Comparison of ENCODE assay signal across 9 cellular contexts in the genomic region with DNA sequence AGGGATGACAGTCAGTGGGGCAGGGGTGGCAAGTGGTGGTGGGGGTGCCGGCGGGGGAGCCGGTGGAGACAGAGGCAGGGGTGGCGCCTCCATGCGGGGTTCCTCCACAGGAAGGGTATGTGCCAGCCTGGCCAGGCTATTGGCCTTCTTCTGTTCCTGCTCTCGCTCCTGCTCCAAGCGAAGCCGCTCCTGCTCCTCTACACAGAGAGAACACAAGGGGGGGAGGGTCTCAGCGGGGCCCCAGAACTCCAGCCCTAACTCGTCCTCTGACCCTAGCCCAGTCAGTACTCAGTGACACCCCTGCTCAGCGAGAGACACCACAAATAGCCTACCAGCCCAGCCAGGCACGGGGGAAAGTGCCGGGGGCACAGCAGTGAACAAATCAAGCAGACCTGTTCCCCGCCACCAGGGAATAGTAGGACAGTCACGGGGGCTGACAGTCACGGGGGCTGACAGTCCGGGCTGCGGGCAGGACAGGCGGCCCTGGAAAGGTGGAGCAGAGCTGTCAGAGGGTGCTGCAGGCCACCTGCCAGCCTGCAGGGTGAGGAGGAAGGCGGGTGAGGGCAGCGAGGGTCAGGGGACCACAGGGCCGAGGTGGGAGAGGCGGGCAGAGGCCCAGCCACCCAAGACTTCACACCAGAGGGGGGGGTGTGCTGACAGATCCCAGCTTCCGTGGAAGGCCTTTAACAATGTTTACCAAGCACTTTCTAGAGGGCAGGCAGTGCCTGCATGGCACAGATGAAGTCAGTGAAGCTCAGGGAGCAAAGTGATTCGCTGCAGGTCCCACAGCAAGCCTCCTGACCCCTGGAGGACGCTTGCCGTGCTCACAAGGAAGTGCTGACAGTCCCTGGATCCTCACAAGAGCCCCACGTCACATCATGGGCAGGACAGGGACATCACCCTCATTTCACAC. TPM values are rescaled to one million over a fixed set of nuclear protein-coding genes. Genes with fewer than 3 reads are reported as not detected.
DNase-seq lines count a peak whose midpoint lies in the region; FAIRE-seq and TF ChIP-seq lines count a peak whose summit lies in the region.
"Had no signal": no experiment of that assay in that cellular context is flagged by ENCODE, and none has a peak within 500 bp of the region (broad histone marks: within the 10 kb centered on the region; RNA-seq: fewer than 3 reads in every experiment).

No MANE protein-coding gene starts in this region.

- DNase-seq in activated naive CD4-positive, alpha-beta T cell treated with anti-CD3 and anti-CD28 coated beads, Interleukin-2, amount 10 ng/mL, durations not matched to agents 7 days and 5 days = no peak
- no peak for DNase-seq in activated naive CD4-positive, alpha-beta T cell treated with anti-CD3 and anti-CD28 coated beads, Interleukin-2, amount 50 U/mL, for 16 hours
- peak in 6 of 7 donors; percentile 42 to 82 (median 62) for DNase-seq in adrenal gland
- DNase-seq in kidney = peak; percentile 84
- DNase-seq in testis = peak; percentile 61
- no peak for DNase-seq in putamen (ENCODE audit: low spot score)
- DNase-seq in mucosa of gallbladder (ENCODE audit: low spot score) = no peak
- no peak for DNase-seq in GOT3 (lab: John Stamatoyannopoulos, UW)

- TF ChIP-seq POLR2A in adrenal gland (IDR thresholded peaks at IDR 0.05) (no peak), testis (IDR thresholded peaks at IDR 0.05) (no peak)

- intact Hi-C loops in adrenal gland (cut with DNase I) (no loop called here), kidney (cut with DNase I) (no loop called here), testis (cut with DNase I; ENCODE audit: low total_unique reads) (no loop called here)

- H3K9me3 ChIP-seq in adrenal gland (replicated peaks in 1 of 3) (no peaks in the 10 kb centered on the region), kidney (ENCODE audit: control insufficient read depth in 1 of 2, low read length in 2 of 2) (no peaks in the 10 kb centered on the region), testis (no peaks in the 10 kb centered on the region)

- H3K27ac ChIP-seq in adrenal gland (peak overlapping the region; percentile 97 to 99 (median 98)), kidney (ENCODE audit: low read depth in 2 of 2, low read length in 2 of 2) (peak overlapping the region; percentile 97 to 100), testis (peak overlapping the region; percentile 94 to 99)

- no peaks in the 10 kb centered on the region for H3K27me3 Mint-ChIP-seq in activated naive CD4-positive, alpha-beta T cell treated with anti-CD3 and anti-CD28 coated beads, Interleukin-2, amount 10 ng/mL, durations not matched to agents 7 days and 5 days

- H3K36me3 Mint-ChIP-seq in activated naive CD4-positive, alpha-beta T cell treated with anti-CD3 and anti-CD28 coated beads, Interleukin-2, amount 10 ng/mL, durations not matched to agents 7 days and 5 days = peaks cover 14% of the 10 kb centered on the region

- no peaks in the 10 kb centered on the region for H3K9me3 Mint-ChIP-seq in activated naive CD4-positive, alpha-beta T cell treated with anti-CD3 and anti-CD28 coated beads, Interleukin-2, amount 10 ng/mL, durations not matched to agents 7 days and 5 days

- TF ChIP-seq CTCF in adrenal gland (IDR thresholded peaks at IDR 0.05) (no peak), kidney (IDR thresholded peaks at IDR 0.05; ENCODE audit: borderline replicate concordance, extremely low read depth, insufficient read depth) (no peak), testis (IDR thresholded peaks at IDR 0.05) (no peak)

- H3K4me1 Mint-ChIP-seq in activated naive CD4-positive, alpha-beta T cell treated with anti-CD3 and anti-CD28 coated beads, Interleukin-2, amount 10 ng/mL, durations not matched to agents 7 days and 5 days = peaks cover 67% of the 10 kb centered on the region

- H3K4me3 Mint-ChIP-seq in activated naive CD4-positive, alpha-beta T cell treated with anti-CD3 and anti-CD28 coated beads, Interleukin-2, amount 10 ng/mL, durations not matched to agents 7 days and 5 days = peak overlapping the region; percentile 70

- H3K4me3 ChIP-seq in adrenal gland (peak overlapping the region in 1 of 4 donors; percentile 47), kidney (ENCODE audit: low read length in 2 of 2) (peak overlapping the region; percentile 48 to 53), testis (no peak overlapping the region)

- no peak for FAIRE-seq in kidney (lab: Jason Lieb, UNC)
- FAIRE-seq: GM18507 had no signal

- peaks cover 58 to 71% of the 10 kb centered on the region in 2 donors for H3K4me1 ChIP-seq in adrenal gland (replicated peaks in 1 of 2)
- H3K4me1 ChIP-seq in kidney (ENCODE audit: control insufficient read depth in 1 of 2, insufficient read depth in 1 of 2, low read depth in 1 of 2, low read length in 2 of 2) = peaks cover 48 to 51% of the 10 kb centered on the region in 2 donors
- H3K4me1 ChIP-seq in testis = peaks cover 67% of the 10 kb centered on the region

- no peaks in the 10 kb centered on the region for H3K27me3 ChIP-seq in adrenal gland
- no peaks in the 10 kb centered on the region for H3K27me3 ChIP-seq in testis

- CTCF ChIA-PET in activated naive CD4-positive, alpha-beta T cell treated with anti-CD3 and anti-CD28 coated beads, Interleukin-2, amount 10 ng/mL, durations not matched to agents 7 days and 5 days (lab: Charles Lee) = interaction anchor here (1.6 kb wide), 1 partner anchor 13 kb away, joined by 7 read pairs; no protein-coding TSS in a partner anchor

- no peaks in the 10 kb centered on the region for H3K36me3 ChIP-seq in adrenal gland (replicated peaks in 1 of 2)
- no peaks in the 10 kb centered on the region for H3K36me3 ChIP-seq in kidney (ENCODE audit: control insufficient read depth in 1 of 2, insufficient read depth in 2 of 2, low read length in 2 of 2)
- H3K36me3 ChIP-seq in testis (ENCODE audit: low read depth, missing control alignments) = no peaks in the 10 kb centered on the region

- H3K9ac ChIP-seq in kidney (ENCODE audit: low read length in 2 of 2) = peak overlapping the region; percentile 76 to 80

- WGBS in adrenal gland, 4 donors = 53 to 69% (median 60%) methylated on average over 20 to 28 of the region's 28 CpGs
- WGBS in testis, 2 donors = 69 to 75% methylated on average over 16 to 28 of the region's 28 CpGs

- peak overlapping the region; percentile 88 for H3K27ac Mint-ChIP-seq in activated naive CD4-positive, alpha-beta T cell treated with anti-CD3 and anti-CD28 coated beads, Interleukin-2, amount 10 ng/mL, durations not matched to agents 7 days and 5 days

RNA-seq across cellular contexts. Expression of a gene that starts 5.3 kb away (rescaled TPM):
- total RNA-seq in adrenal gland (10 to 100 TPM in 7 of 8 donors, 1 to 10 TPM in 1; 9.4 to 43.9 (median 20.9) TPM), kidney (39.8 TPM), testis (10 to 100 TPM; 46.3 to 67.7 TPM), mucosa of gallbladder (44.0 TPM)
- polyA plus RNA-seq in adrenal gland (10 to 100 TPM in 1 of 3 donors, 1 to 10 TPM in 2; 4.9 to 30.6 (median 7.7) TPM), kidney (ENCODE audit: insufficient read depth, low read depth, low replicate concordance) (3.7 TPM), testis (ENCODE audit: insufficient read depth, low read depth, low replicate concordance) (27.9 TPM)

RNA-seq across cellular contexts. Expression of a gene that starts 58.2 kb away (rescaled TPM):
- total RNA-seq in adrenal gland (10 to 100 TPM; 31.3 to 71.8 (median 52.9) TPM), kidney (58.0 TPM), testis (10 to 100 TPM; 80.5 to 88.9 TPM), mucosa of gallbladder (69.8 TPM)
- polyA plus RNA-seq in adrenal gland (100 to 1,000 TPM in 2 of 3 donors, 10 to 100 TPM in 1; 16.3 to 393 (median 175) TPM), kidney (ENCODE audit: insufficient read depth, low read depth, low replicate concordance) (33.7 TPM), testis (ENCODE audit: insufficient read depth, low read depth, low replicate concordance) (54.1 TPM)

RNA-seq across cellular contexts. Expression of a gene that starts 59.3 kb away (rescaled TPM):
- total RNA-seq in adrenal gland (10 to 100 TPM; 19.7 to 74.6 (median 26.5) TPM), kidney (24.4 TPM), testis (10 to 100 TPM; 48.9 to 56.2 TPM), mucosa of gallbladder (18.8 TPM)
- polyA plus RNA-seq in adrenal gland (10 to 100 TPM; 12.7 to 29.7 (median 13.6) TPM), kidney (ENCODE audit: insufficient read depth, low read depth, low replicate concordance) (9.1 TPM), testis (ENCODE audit: insufficient read depth, low read depth, low replicate concordance) (39.2 TPM)

Comparison
In these comparisons a context has a peak if more than half of its experiments do, and no peak if none do; other contexts are left out.
1. DNase-seq: peak in adrenal gland (6 of 7), kidney (single experiment) and testis (single experiment); none in activated naive CD4-positive, alpha-beta T cell treated with anti-CD3 and anti-CD28 coated beads, Interleukin-2, amount 10 ng/mL, durations not matched to agents 7 days and 5 days (single experiment), activated naive CD4-positive, alpha-beta T cell treated with anti-CD3 and anti-CD28 coated beads, Interleukin-2, amount 50 U/mL, for 16 hours (single experiment), putamen (single experiment), mucosa of gallbladder (single experiment) and GOT3 (single experiment).
2. H3K4me3 ChIP-seq: peak in kidney (2 of 2); none in testis (0 of 2).
3. Peak in every context shown above with its lines, with median percentiles within 50 percentile points of each other: H3K27ac ChIP-seq.